Comparison of ENCODE assay signal across 12 cellular contexts in genomic region chr11:6888830-6889229, GRCh38. TPM values are rescaled to one million over a fixed set of nuclear protein-coding genes. Genes with fewer than 3 reads are reported as not detected.
"Had no signal": no experiment of that assay in that cellular context is flagged by ENCODE, and none has a peak within 500 bp of the region (broad histone marks: within the 10 kb centered on the region; RNA-seq: fewer than 3 reads in every experiment).

No MANE protein-coding gene starts in this region.

- H3K4me3 ChIP-seq: GM23248, HAP-1 had no signal

- H3K36me3 ChIP-seq: HAP-1 had no signal

- H3K9ac ChIP-seq: GM23248, KMS-11 had no signal

- H3K9me3 ChIP-seq: HAP-1 had no signal

- DNase-seq: GM23248, GOT3, H7, IMR-90, Karpas-422, KBM-7 had no signal

- H2AFZ ChIP-seq: GM23248 had no signal

- H3K4me2 ChIP-seq: KMS-11 had no signal

- FAIRE-seq: HepG2 had no signal

- H3K27ac ChIP-seq: GM23248, HL-60, KMS-11 had no signal

- H3K4me1 ChIP-seq: HAP-1 had no signal

- ATAC-seq: HCT116, HepG2 had no signal

RNA-seq across cellular contexts. Expression of gene OR2D2, which starts 3.5 kb away (rescaled TPM):
- total RNA-seq: HepG2, HT1080 had no signal
- polyA plus RNA-seq: GM23248, HepG2 had no signal

RNA-seq across cellular contexts. Expression of gene OR10A4, which starts 12.4 kb away (rescaled TPM):
- total RNA-seq: GM23248, H7, HepG2, HT1080, IMR-90 had no signal
- polyA plus RNA-seq: GM23248, HepG2, IMR-90 had no signal

RNA-seq across cellular contexts. Expression of gene OR10A2, which starts 26.0 kb away (rescaled TPM):
- total RNA-seq: GM23248, H7, HepG2, HT1080, IMR-90 had no signal
- polyA plus RNA-seq: HepG2, IMR-90 had no signal

RNA-seq across cellular contexts. Expression of gene OR2D3, which starts 32.0 kb away (rescaled TPM):
- total RNA-seq: GM23248, H7, HepG2, HT1080, IMR-90 had no signal
- polyA plus RNA-seq: HepG2, IMR-90 had no signal

RNA-seq across cellular contexts. Expression of gene ZNF215, which starts 37.4 kb away (rescaled TPM):
- total RNA-seq: HepG2, HT1080 had no signal
- polyA plus RNA-seq: HepG2 had no signal
